In genomic region chr2:189175869-189176431, GRCh38 we compare ENCODE assay signal across 17 cellular contexts. TPM values are rescaled to one million over a fixed set of nuclear protein-coding genes. Genes with fewer than 3 reads are reported as not detected.
DNase-seq lines count a peak whose midpoint lies in the region; ATAC-seq, FAIRE-seq and TF ChIP-seq lines count a peak whose summit lies in the region.
"Had no signal": no experiment of that assay in that cellular context is flagged by ENCODE, and none has a peak within 500 bp of the region (broad histone marks: within the 10 kb centered on the region; RNA-seq: fewer than 3 reads in every experiment).

No MANE protein-coding gene starts in this region.

- H3K27ac ChIP-seq in A549: peak overlapping the region; percentile 47 to 84; a peak in 5 of 6 replicates
- H3K27ac ChIP-seq in Panc1 (ENCODE audit: low read length): peak overlapping the region; percentile 84; the same call in 1 of the 2 replicates
- no peak overlapping the region for H3K27ac ChIP-seq in fibroblast of lung (ENCODE audit: insufficient read depth, low read length)
- no peak overlapping the region for H3K27ac ChIP-seq in Peyer's patch
- H3K27ac ChIP-seq: BLaER1 had no signal

- DNase-seq in A549 (ENCODE audit: low read depth in 1 of 2, low spot score in 1 of 2) (no peak), Panc1 (ENCODE audit: low read depth, low spot score) (no peak), fibroblast of lung (ENCODE audit: low read depth in 2 of 2) (peak in 1 of 2 donors; percentile 45), osteocyte (ENCODE audit: extremely low spot score, unreplicated experiment) (no peak), NCI-H2107 treated with DMSO at 0.1 percent for 48 hours (lab: John Stamatoyannopoulos, UW; ENCODE audit: unreplicated experiment) (no peak), Peyer's patch (no peak)
- DNase-seq: activated CD4-positive, alpha-beta T cell treated with anti-CD3 and anti-CD28 coated beads for 1 hour; activated T-cell treated with anti-CD3 and anti-CD28 coated beads, Interleukin-2, amount 50 U/mL, for 24 hours; DMS79; effector CD8-positive, alpha-beta T cell; PC-3; T-helper 1 cell had no signal

- no peak for TF ChIP-seq EP300 in A549 (IDR thresholded peaks at IDR 0.05)

- peaks cover 51% of the 10 kb centered on the region for H3K4me1 ChIP-seq in A549
- H3K4me1 ChIP-seq in Panc1 (ENCODE audit: control insufficient read depth, insufficient read depth, low read length): peaks cover 31% of the 10 kb centered on the region
- no peaks in the 10 kb centered on the region for H3K4me1 ChIP-seq in fibroblast of lung (ENCODE audit: control insufficient read depth, extremely low read depth, insufficient read depth, low read length)
- no peaks in the 10 kb centered on the region for H3K4me1 ChIP-seq in Peyer's patch

- no peak for FAIRE-seq in A549 (lab: Jason Lieb, UNC)

- no peak for ATAC-seq in A549
- no peak for ATAC-seq in Panc1
- no peak for ATAC-seq in HG03439 (IDR thresholded peaks at IDR 0.05; ENCODE audit: unreplicated experiment)
- ATAC-seq in GM18873 (IDR thresholded peaks at IDR 0.05; ENCODE audit: low FRiP score, unreplicated experiment): no peak
- ATAC-seq: left lobe of liver, PC-3 had no signal

- H3K36me3 ChIP-seq in Panc1 (ENCODE audit: control insufficient read depth, insufficient read depth, low read length) (no peaks in the 10 kb centered on the region), fibroblast of lung (ENCODE audit: control insufficient read depth, insufficient read depth, low read length) (no peaks in the 10 kb centered on the region), Peyer's patch (no peaks in the 10 kb centered on the region)
- H3K36me3 ChIP-seq: BLaER1, tibial nerve had no signal

- TF ChIP-seq CTCF in A549 (IDR thresholded peaks at IDR 0.05) (no peak), Panc1 (IDR thresholded peaks at IDR 0.05) (no peak), fibroblast of lung (conservative IDR thresholded peaks at IDR 0.05 in 1 of 2, IDR thresholded peaks at IDR 0.05 in 1 of 2; ENCODE audit: low read depth in 1 of 2, low read length in 2 of 2) (no peak), osteocyte (IDR thresholded peaks at IDR 0.05) (no peak), Peyer's patch (IDR thresholded peaks at IDR 0.05) (no peak)

- H3K27me3 Mint-ChIP-seq in osteocyte (ENCODE audit: unreplicated experiment): no peaks in the 10 kb centered on the region

- no peaks in the 10 kb centered on the region for H4K20me1 ChIP-seq in fibroblast of lung (ENCODE audit: control insufficient read depth, extremely low read depth, insufficient read depth, low read length)
- H4K20me1 ChIP-seq: BLaER1 had no signal

- TF ChIP-seq RAD21 in A549 (conservative IDR thresholded peaks at IDR 0.05 in 1 of 2, IDR thresholded peaks at IDR 0.05 in 1 of 2): no peak

- no peaks in the 10 kb centered on the region for H3K9me3 Mint-ChIP-seq in osteocyte (ENCODE audit: unreplicated experiment)
- H3K9me3 Mint-ChIP-seq: activated T-cell treated with anti-CD3 and anti-CD28 coated beads, Interleukin-2, amount 50 U/mL, for 24 hours had no signal

- H3K79me2 ChIP-seq in fibroblast of lung (ENCODE audit: control insufficient read depth, insufficient read depth, low read length): peaks cover 86% of the 10 kb centered on the region

- WGBS in A549 (ENCODE audit: missing lambda C conversion rate): 77% methylated on average over 2 of the region's 2 CpGs

- no peaks in the 10 kb centered on the region for H3K27me3 ChIP-seq in Panc1 (ENCODE audit: control insufficient read depth, insufficient read depth, low read length)
- H3K27me3 ChIP-seq in fibroblast of lung (ENCODE audit: control insufficient read depth, insufficient read depth, low read length): no peaks in the 10 kb centered on the region
- H3K27me3 ChIP-seq in Peyer's patch: no peaks in the 10 kb centered on the region
- H3K27me3 ChIP-seq: BLaER1, tibial nerve had no signal

- peak overlapping the region; percentile 66 for H3K4me3 ChIP-seq in A549
- H3K4me3 ChIP-seq in Panc1 (ENCODE audit: low read depth in 2 of 2, low read length in 2 of 2): peak overlapping the region; percentile 46 to 64
- H3K4me3 ChIP-seq in fibroblast of lung (replicated peaks in 1 of 4; ENCODE audit: control extremely low read depth in 1 of 4, insufficient read depth in 1 of 4, low read depth in 3 of 4, low read length in 4 of 4): peak overlapping the region; percentile 75 to 90 (median 86)
- peak overlapping the region in 1 of 4 donors; percentile 44 for H3K4me3 ChIP-seq in Peyer's patch
- H3K4me3 ChIP-seq: BLaER1 had no signal

- no TSS peak for BruUV-seq in Panc1 (replicated peaks; lab: Mats Ljungman, UMichigan)

- POLR2A ChIA-PET in A549 (lab: Yijun Ruan, JAX): no interaction called here
- POLR2A ChIA-PET in Panc1 (lab: Charles Lee): no interaction called here

- no peak overlapping the region for H2AFZ ChIP-seq in fibroblast of lung (ENCODE audit: low read length)

- in situ Hi-C loops in Panc1 (cut with HindIII; ENCODE audit: low pct_unique_long_range_greater_than_20kb, low sequenced_read_pairs): no loop called here

- H3K36me3 Mint-ChIP-seq in osteocyte (ENCODE audit: unreplicated experiment): peaks cover 26% of the 10 kb centered on the region

- H3K9ac ChIP-seq in fibroblast of lung (ENCODE audit: insufficient read depth, low read length): no peak overlapping the region
- H3K9ac ChIP-seq: BLaER1 had no signal

- intact Hi-C loops in Panc1 (cut with micrococcal nuclease; ENCODE audit: unreplicated experiment): no loop called here

- peak overlapping the region; percentile 77 for H3K4me2 ChIP-seq in A549
- H3K4me2 ChIP-seq in fibroblast of lung (ENCODE audit: extremely low read depth, insufficient read depth, low read length): peak overlapping the region; percentile 69
- H3K4me2 ChIP-seq: BLaER1 had no signal

- H3K27ac Mint-ChIP-seq in osteocyte (ENCODE audit: unreplicated experiment): peak overlapping the region; percentile 94
- H3K27ac Mint-ChIP-seq: activated T-cell treated with anti-CD3 and anti-CD28 coated beads, Interleukin-2, amount 50 U/mL, for 24 hours had no signal

- H3K9me3 ChIP-seq in A549: no peaks in the 10 kb centered on the region
- no peaks in the 10 kb centered on the region for H3K9me3 ChIP-seq in Panc1 (ENCODE audit: control insufficient read depth, insufficient read depth, low read depth, low read length)
- H3K9me3 ChIP-seq in fibroblast of lung (ENCODE audit: control insufficient read depth, insufficient read depth, low read depth, low read length): no peaks in the 10 kb centered on the region
- no peaks in the 10 kb centered on the region for H3K9me3 ChIP-seq in Peyer's patch
- H3K9me3 ChIP-seq: BLaER1, tibial nerve had no signal

- peaks cover 30% of the 10 kb centered on the region for H3K4me1 Mint-ChIP-seq in osteocyte (ENCODE audit: unreplicated experiment)

- CTCF ChIA-PET in A549 (lab: Yijun Ruan, JAX) (interaction anchor here (0.8 to 4.5 kb wide), 6 partner anchors 14 to 112 kb away, joined by 3 to 14 read pairs (median 4); no protein-coding TSS in a partner anchor), Panc1 (lab: Charles Lee) (no interaction called here)

- peak overlapping the region; percentile 88 for H3K4me3 Mint-ChIP-seq in osteocyte (ENCODE audit: unreplicated experiment)
- H3K4me3 Mint-ChIP-seq: activated T-cell treated with anti-CD3 and anti-CD28 coated beads, Interleukin-2, amount 50 U/mL, for 24 hours had no signal

- TF ChIP-seq POLR2A in A549 (IDR thresholded peaks at IDR 0.05; ENCODE audit: low read length) (no peak), Peyer's patch (IDR thresholded peaks at IDR 0.05) (no peak)

TF ChIP-seq in A549, 52 proteins besides CTCF, POLR2A, EP300 and RAD21:
- TF ChIP-seq CEBPB (IDR thresholded peaks at IDR 0.05) (peak; percentile 19 to 67; a peak in 2 of 4 replicates), RNF2 (IDR thresholded peaks at IDR 0.05; ENCODE audit: borderline replicate concordance, low read depth) (no peak)

RNA-seq across cellular contexts. Expression of gene COL5A2, which starts 3.6 kb away (rescaled TPM):
- polyA plus RNA-seq in A549 (2011; rRNA removed) (215 and 244 TPM in 2 replicates), A549 (2017; fragmentation: RNase III; extraction: RNeasy Plus Mini Kit Qiagen cat#74134 plus additional on column Dnase treatment) (114 to 156 TPM (median 152 TPM) in 3 replicates), fibroblast of lung (93.1 and 353 TPM in 2 replicates)
- polyA plus RNA-seq in A549 (2012; cell fraction: cytosol; rRNA removed): 66.7 and 70.8 TPM in 2 replicates
- polyA plus RNA-seq in A549 (2012; cell fraction: nucleus; rRNA removed): 138 and 156 TPM in 2 replicates
- 199 and 285 TPM in 2 replicates for polyA minus RNA-seq in A549 (2011; rRNA and poly(A)+ RNA removed)
- total RNA-seq in Panc1 (2021; ENCODE audit: unreplicated experiment) (144 TPM), fibroblast of lung (200 and 253 TPM in 2 replicates), osteocyte (1,873 and 1,955 TPM in 2 replicates), Peyer's patch (10 to 100 TPM; 10.2 to 53.6 (median 12.2) TPM)
- 91.2 TPM for polyA plus RNA-seq in Panc1 (2012; ENCODE audit: insufficient read length)
- polyA plus RNA-seq in fibroblast of lung (2012): 101 and 369 TPM in 2 replicates
- 109 and 270 TPM in 2 replicates for polyA minus RNA-seq in fibroblast of lung (ENCODE audit: low replicate concordance)

Comparison
In these comparisons a context has a peak if more than half of its experiments do, and no peak if none do; other contexts are left out.
1. H3K27ac ChIP-seq: peak in A549 (2 of 2) and Panc1 (single experiment); none in fibroblast of lung (single experiment) and Peyer's patch (0 of 4).